ENCODE assay signal across 9 cellular contexts in the genomic region with DNA sequence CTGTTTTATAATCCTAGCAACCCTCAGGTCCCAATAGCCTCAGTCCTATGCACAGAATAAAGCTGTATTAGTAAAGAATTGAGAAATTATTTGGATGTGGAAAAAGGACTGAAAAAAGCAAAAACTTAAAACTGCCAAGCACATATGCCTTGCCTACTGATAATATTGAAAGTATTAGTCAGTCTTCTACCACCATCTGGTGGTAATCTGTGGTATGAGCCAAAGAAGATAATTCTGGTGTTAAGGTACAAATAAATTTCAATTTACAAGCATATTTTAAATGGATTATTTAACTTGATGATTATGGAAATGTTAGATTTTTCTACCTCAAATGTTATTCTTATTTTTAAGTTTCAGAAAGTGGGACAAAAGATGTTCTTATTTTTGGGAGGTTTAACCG.
A peak's percentile ranks its signal among the peaks of the same experiment; 100 is the strongest.
DNase-seq lines count a peak whose midpoint lies in the region; ATAC-seq and TF ChIP-seq lines count a peak whose summit lies in the region.
"Had no signal": no experiment of that assay in that cellular context is flagged by ENCODE, and none has a peak within 500 bp of the region (broad histone marks: within the 10 kb centered on the region; RNA-seq: fewer than 3 reads in every experiment).

No MANE protein-coding gene starts in this region.

- peak; percentile 33 for TF ChIP-seq CTCF in AG09309 (IDR thresholded peaks at IDR 0.05; ENCODE audit: control insufficient read depth, insufficient read depth, low read depth, low read length, missing control alignments)
- peak; percentile 80 for TF ChIP-seq CTCF in nephron progenitor cell (IDR thresholded peaks at IDR 0.05)

- no peaks in the 10 kb centered on the region for H3K9me3 Mint-ChIP-seq in nephron progenitor cell
- H3K9me3 Mint-ChIP-seq: memory B cell had no signal

- H3K4me1 Mint-ChIP-seq in nephron progenitor cell: no peaks in the 10 kb centered on the region
- H3K4me1 Mint-ChIP-seq: memory B cell had no signal

- H3K27me3 Mint-ChIP-seq in nephron progenitor cell (ENCODE audit: low read depth, poor library complexity): no peaks in the 10 kb centered on the region
- H3K27me3 Mint-ChIP-seq: memory B cell had no signal

- no peak overlapping the region for H3K27ac Mint-ChIP-seq in nephron progenitor cell
- H3K27ac Mint-ChIP-seq: memory B cell had no signal

- no peaks in the 10 kb centered on the region for H3K36me3 ChIP-seq in MG63

- no peaks in the 10 kb centered on the region for H3K9me3 ChIP-seq in MG63

- ATAC-seq in GM18502 (IDR thresholded peaks at IDR 0.05; ENCODE audit: poor library complexity, unreplicated experiment) (peak; percentile 84), HG03060 (IDR thresholded peaks at IDR 0.05; ENCODE audit: low read depth, unreplicated experiment) (peak; percentile 50)
- no peak for ATAC-seq in stimulated activated naive CD8-positive, alpha-beta T cell treated with anti-CD3 and anti-CD28 coated beads, Interleukin-15, Interleukin-2, amounts not matched to agents 100 U/mL and 50 U/mL, for 24 hours

- H3K36me3 Mint-ChIP-seq in nephron progenitor cell (ENCODE audit: low read depth): no peaks in the 10 kb centered on the region
- H3K36me3 Mint-ChIP-seq: memory B cell had no signal

- H3K4me3 Mint-ChIP-seq in nephron progenitor cell: no peak overlapping the region
- H3K4me3 Mint-ChIP-seq: memory B cell had no signal

- no peak overlapping the region for H3K4me3 ChIP-seq in AG09309 (ENCODE audit: control insufficient read depth, low read depth, low read length)
- H3K4me3 ChIP-seq in MG63: no peak overlapping the region

- DNase-seq in AG09309 (ENCODE audit: low read depth): no peak
- peak; percentile 49 for DNase-seq in NCI-H460 (ENCODE audit: extremely low read depth, low read depth)
- peak; percentile 45 for DNase-seq in dermis blood vessel endothelial cell
- peak; percentile 15 for DNase-seq in nephron progenitor cell
- no peak for DNase-seq in stimulated activated naive CD8-positive, alpha-beta T cell treated with anti-CD3 and anti-CD28 coated beads, Interleukin-15, Interleukin-2, amounts not matched to agents 100 U/mL and 50 U/mL, for 24 hours
- no peak for DNase-seq in MG63

- 0 out of 2 replicates have a peak, but pooled peaks cover under 1% of the 10 kb centered on the region for H3K27me3 ChIP-seq in MG63

Comparison
In these comparisons a context has a peak if more than half of its experiments do, and no peak if none do; other contexts are left out.
1. DNase-seq: peak in NCI-H460 (single experiment), dermis blood vessel endothelial cell (single experiment) and nephron progenitor cell (single experiment); none in AG09309 (single experiment), stimulated activated naive CD8-positive, alpha-beta T cell treated with anti-CD3 and anti-CD28 coated beads, Interleukin-15, Interleukin-2, amounts not matched to agents 100 U/mL and 50 U/mL, for 24 hours (single experiment) and MG63 (single experiment).